Comparison of ENCODE assay signal across 1 cellular context in the genomic region with DNA sequence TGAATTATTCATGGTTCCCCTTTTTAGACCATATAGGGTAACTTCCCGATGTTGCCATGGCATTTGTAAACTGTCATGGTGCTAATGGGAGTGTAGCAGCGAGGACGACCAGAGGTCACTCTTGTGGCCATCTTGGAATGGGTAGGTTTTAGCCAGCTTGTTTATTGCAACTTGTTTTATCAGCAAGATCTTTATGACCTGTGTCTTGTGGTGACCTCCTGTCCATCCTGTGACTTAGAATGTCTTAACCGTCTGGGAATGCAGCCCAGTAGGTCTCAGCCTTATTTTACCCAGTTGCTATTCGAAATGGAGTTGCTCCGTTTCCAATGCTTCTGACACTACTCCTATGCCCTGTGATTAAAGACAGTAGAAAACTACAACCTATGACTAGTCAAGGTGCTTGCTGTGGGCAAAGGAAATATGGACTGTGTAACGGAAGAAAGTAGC.
A peak's percentile ranks its signal among the peaks of the same experiment; 100 is the strongest.
TF ChIP-seq lines count a peak whose summit lies in the region.

No MANE protein-coding gene starts in this region.

TF ChIP-seq in K562, 482 proteins besides CTCF, POLR2A, EP300 and RAD21 (continued from another document):
- TF ChIP-seq, protein P1, sequence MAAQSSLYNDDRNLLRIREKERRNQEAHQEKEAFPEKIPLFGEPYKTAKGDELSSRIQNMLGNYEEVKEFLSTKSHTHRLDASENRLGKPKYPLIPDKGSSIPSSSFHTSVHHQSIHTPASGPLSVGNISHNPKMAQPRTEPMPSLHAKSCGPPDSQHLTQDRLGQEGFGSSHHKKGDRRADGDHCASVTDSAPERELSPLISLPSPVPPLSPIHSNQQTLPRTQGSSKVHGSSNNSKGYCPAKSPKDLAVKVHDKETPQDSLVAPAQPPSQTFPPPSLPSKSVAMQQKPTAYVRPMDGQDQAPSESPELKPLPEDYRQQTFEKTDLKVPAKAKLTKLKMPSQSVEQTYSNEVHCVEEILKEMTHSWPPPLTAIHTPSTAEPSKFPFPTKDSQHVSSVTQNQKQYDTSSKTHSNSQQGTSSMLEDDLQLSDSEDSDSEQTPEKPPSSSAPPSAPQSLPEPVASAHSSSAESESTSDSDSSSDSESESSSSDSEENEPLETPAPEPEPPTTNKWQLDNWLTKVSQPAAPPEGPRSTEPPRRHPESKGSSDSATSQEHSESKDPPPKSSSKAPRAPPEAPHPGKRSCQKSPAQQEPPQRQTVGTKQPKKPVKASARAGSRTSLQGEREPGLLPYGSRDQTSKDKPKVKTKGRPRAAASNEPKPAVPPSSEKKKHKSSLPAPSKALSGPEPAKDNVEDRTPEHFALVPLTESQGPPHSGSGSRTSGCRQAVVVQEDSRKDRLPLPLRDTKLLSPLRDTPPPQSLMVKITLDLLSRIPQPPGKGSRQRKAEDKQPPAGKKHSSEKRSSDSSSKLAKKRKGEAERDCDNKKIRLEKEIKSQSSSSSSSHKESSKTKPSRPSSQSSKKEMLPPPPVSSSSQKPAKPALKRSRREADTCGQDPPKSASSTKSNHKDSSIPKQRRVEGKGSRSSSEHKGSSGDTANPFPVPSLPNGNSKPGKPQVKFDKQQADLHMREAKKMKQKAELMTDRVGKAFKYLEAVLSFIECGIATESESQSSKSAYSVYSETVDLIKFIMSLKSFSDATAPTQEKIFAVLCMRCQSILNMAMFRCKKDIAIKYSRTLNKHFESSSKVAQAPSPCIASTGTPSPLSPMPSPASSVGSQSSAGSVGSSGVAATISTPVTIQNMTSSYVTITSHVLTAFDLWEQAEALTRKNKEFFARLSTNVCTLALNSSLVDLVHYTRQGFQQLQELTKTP (IDR thresholded peaks at IDR 0.05; ENCODE audit: low read depth in 1 of 2, partially characterized antibody in 2 of 2) = no peak
- peak; percentile 91 for TF ChIP-seq FOXJ2 (tag; IDR thresholded peaks at IDR 0.05)
- no peak for TF ChIP-seq NCOA1 (IDR thresholded peaks at IDR 0.05; ENCODE audit: low read depth)
- no peak for TF ChIP-seq ETV6 (IDR thresholded peaks at IDR 0.05; ENCODE audit: borderline replicate concordance in 1 of 2, low read depth in 2 of 2, low read length in 1 of 2)
- no peak for TF ChIP-seq ETV6 (CRISPR knock-in tag; IDR thresholded peaks at IDR 0.05; ENCODE audit: borderline replicate concordance)
- TF ChIP-seq NR4A1 (CRISPR knock-in tag; IDR thresholded peaks at IDR 0.05) = no peak
- TF ChIP-seq NR4A1 (tag; IDR thresholded peaks at IDR 0.05) = peak; percentile 73; the same call in 1 of the 2 replicates
- no peak for TF ChIP-seq ILK (tag; IDR thresholded peaks at IDR 0.05; ENCODE audit: borderline replicate concordance, low read depth)
- peak; percentile 65; the same call in 1 of the 2 replicates for TF ChIP-seq ZNF766 (CRISPR knock-in tag; conservative IDR thresholded peaks at IDR 0.05)
- TF ChIP-seq TEAD1 (CRISPR knock-in tag; IDR thresholded peaks at IDR 0.05) = peak in 1 of 2 experiments; percentile 81; a peak in 2 of 4 replicates
- TF ChIP-seq BACH1 (tag; IDR thresholded peaks at IDR 0.05) = peak; percentile 51; the same call in 1 of the 2 replicates
- no peak for TF ChIP-seq CCNT2 (IDR thresholded peaks at IDR 0.05; ENCODE audit: borderline replicate concordance, extremely low read depth, insufficient read length, low read depth, low read length)
- peak; percentile 82 for TF ChIP-seq SMAD4 (CRISPR knock-in tag; conservative IDR thresholded peaks at IDR 0.05)
- no peak for TF ChIP-seq ZNF444 (CRISPR knock-in tag; IDR thresholded peaks at IDR 0.05)
- 0 out of 2 replicates have a peak, but pooled peaks have one; percentile 33 for TF ChIP-seq ZBTB17 (CRISPR knock-in tag; IDR thresholded peaks at IDR 0.05)
